Comparison of ENCODE assay signal across 28 cellular contexts in the genomic region with DNA sequence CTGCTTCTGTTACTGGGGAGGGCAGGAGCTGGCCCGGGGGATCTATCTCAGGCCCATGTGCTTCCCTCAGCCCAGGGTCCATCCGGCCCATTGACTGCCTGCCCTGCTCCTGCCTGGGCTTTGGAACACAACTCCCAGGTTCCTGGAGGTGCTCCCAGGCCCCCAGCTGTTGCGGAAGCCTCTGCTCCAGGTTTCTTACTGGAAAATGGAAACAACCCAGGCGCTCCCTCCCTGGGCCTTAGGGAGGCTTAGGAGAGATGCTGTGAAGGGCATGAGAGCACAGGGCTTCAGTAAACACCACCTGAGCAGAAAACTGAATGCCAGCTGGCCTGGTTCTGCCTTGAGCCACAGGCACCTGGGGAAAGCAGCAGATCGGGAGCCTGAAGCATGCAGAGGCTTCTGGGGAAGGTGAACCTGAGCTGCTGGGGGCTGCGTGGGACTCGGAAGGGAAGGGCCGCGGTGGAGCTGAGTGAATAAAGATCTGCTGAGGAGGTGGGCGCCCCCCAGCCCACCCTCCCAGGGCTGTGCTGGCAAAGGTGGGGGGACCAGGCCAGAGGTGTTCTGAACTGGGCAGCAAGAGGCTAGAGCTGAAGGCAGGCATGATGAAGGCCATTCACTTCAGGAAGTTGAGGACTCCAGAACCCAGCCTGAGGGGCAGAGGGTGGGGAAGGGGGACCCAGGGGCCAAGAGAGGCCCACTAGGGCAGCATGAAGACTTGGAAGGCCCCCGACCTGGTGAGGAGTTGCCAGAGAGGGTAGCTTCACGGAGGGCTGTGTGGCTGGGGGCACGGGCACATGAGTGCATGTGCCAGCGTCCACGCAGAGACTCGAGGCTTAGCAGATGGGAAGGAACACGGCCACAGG.
DNase-seq lines count a peak whose midpoint lies in the region; ATAC-seq, FAIRE-seq and TF ChIP-seq lines count a peak whose summit lies in the region.
"Had no signal": no experiment of that assay in that cellular context is flagged by ENCODE, and none has a peak within 500 bp of the region (broad histone marks: within the 10 kb centered on the region; RNA-seq: fewer than 3 reads in every experiment).

No MANE protein-coding gene starts in this region.

- H3K27me3 ChIP-seq in HepG2 (ENCODE audit: control insufficient read depth in 1 of 2, insufficient read depth in 2 of 2, low read length in 2 of 2) (no peaks in the 10 kb centered on the region), right lobe of liver (no peaks in the 10 kb centered on the region)
- H3K27me3 ChIP-seq: BLaER1, heart left ventricle, sigmoid colon, thyroid gland had no signal

- no peak overlapping the region for H3K4me2 ChIP-seq in HepG2 (ENCODE audit: low read depth, low read length)
- H3K4me2 ChIP-seq: PC-9 had no signal

- intact Hi-C loops in HepG2 (cut with micrococcal nuclease; ENCODE audit: unreplicated experiment) (no loop called here), right lobe of liver (cut with DNase I) (no loop called here)

- H3K27me3 Mint-ChIP-seq in brain, result no peaks in the 10 kb centered on the region
- H3K27me3 Mint-ChIP-seq in neural crest cell (ENCODE audit: low read depth), result no peaks in the 10 kb centered on the region
- H3K27me3 Mint-ChIP-seq: activated T-cell treated with anti-CD3 and anti-CD28 coated beads, Interleukin-2, amount 50 U/mL, for 24 hours had no signal

- CTCF ChIA-PET in HepG2 (lab: Yijun Ruan, JAX; ENCODE audit: low intra/inter-chr PET ratio, low total read pairs), result no interaction called here

- peaks cover 71% of the 10 kb centered on the region for H3K79me2 ChIP-seq in HepG2 (ENCODE audit: insufficient read depth, low read length)

- TF ChIP-seq CTCF in HepG2 (CRISPR knock-in tag; IDR thresholded peaks at IDR 0.05) (no peak), right lobe of liver (IDR thresholded peaks at IDR 0.05) (no peak), brain (conservative IDR thresholded peaks at IDR 0.05) (no peak), neural crest cell (conservative IDR thresholded peaks at IDR 0.05) (no peak), GM13976 (IDR thresholded peaks at IDR 0.05; ENCODE audit: borderline replicate concordance, control extremely low read depth, extremely low read depth, insufficient read depth, missing control alignments) (no peak)

- H4K20me1 ChIP-seq in HepG2 (ENCODE audit: insufficient read depth, low read length), result peaks cover 52% of the 10 kb centered on the region
- H4K20me1 ChIP-seq: BLaER1 had no signal

- H2AFZ ChIP-seq in HepG2 (ENCODE audit: low read length), result no peak overlapping the region
- H2AFZ ChIP-seq: PC-9 had no signal

- H3K4me1 ChIP-seq in HepG2 (ENCODE audit: insufficient read depth, low read length), result peaks cover 17% of the 10 kb centered on the region
- H3K4me1 ChIP-seq in right lobe of liver, result peaks cover 0 to 16% (median 9%) of the 10 kb centered on the region in 4 donors

- no peak for FAIRE-seq in HepG2 (lab: Jason Lieb, UNC)
- FAIRE-seq: GM19239, K562 had no signal

- POLR2A ChIA-PET in HepG2 (lab: Yijun Ruan, JAX), result no interaction called here

- ATAC-seq in HepG2 (no peak), right lobe of liver (no peak)
- ATAC-seq: heart left ventricle; K562; stimulated activated naive CD8-positive, alpha-beta T cell treated with anti-CD3 and anti-CD28 coated beads, Interleukin-15, Interleukin-2, amounts not matched to agents 100 U/mL and 50 U/mL, for 24 hours had no signal

- H3K27ac Mint-ChIP-seq in brain, result peak overlapping the region in 3 of 5 experiments; percentile 7 to 75 (median 55)
- H3K27ac Mint-ChIP-seq in neural crest cell (ENCODE audit: unreplicated experiment), result peak overlapping the region; percentile 50
- H3K27ac Mint-ChIP-seq: activated T-cell treated with anti-CD3 and anti-CD28 coated beads, Interleukin-2, amount 50 U/mL, for 24 hours had no signal

- H3K9ac ChIP-seq in HepG2 (ENCODE audit: insufficient read depth, low read depth, low read length), result no peak overlapping the region
- H3K9ac ChIP-seq: BLaER1 had no signal

- TF ChIP-seq EP300 in HepG2 (IDR thresholded peaks at IDR 0.05; ENCODE audit: low read depth in 2 of 2, low read length in 2 of 2) (no peak), HepG2 (CRISPR knock-in tag; IDR thresholded peaks at IDR 0.05; ENCODE audit: borderline replicate concordance) (no peak)

- peaks cover 67% of the 10 kb centered on the region for H3K4me1 Mint-ChIP-seq in brain
- peaks cover 32% of the 10 kb centered on the region for H3K4me1 Mint-ChIP-seq in neural crest cell

- no peak for TF ChIP-seq POLR2A in HepG2 (IDR thresholded peaks at IDR 0.05; ENCODE audit: insufficient read depth in 1 of 2, low read depth in 2 of 2, low read length in 2 of 2)
- no peak for TF ChIP-seq POLR2A in right lobe of liver (IDR thresholded peaks at IDR 0.05)

- H3K4me3 Mint-ChIP-seq in brain, result no peak overlapping the region
- no peak overlapping the region for H3K4me3 Mint-ChIP-seq in neural crest cell
- H3K4me3 Mint-ChIP-seq: activated T-cell treated with anti-CD3 and anti-CD28 coated beads, Interleukin-2, amount 50 U/mL, for 24 hours; H9 had no signal

- H3K9me3 ChIP-seq in HepG2 (ENCODE audit: low read length), result no peaks in the 10 kb centered on the region
- H3K9me3 ChIP-seq in right lobe of liver, result no peaks in the 10 kb centered on the region
- H3K9me3 ChIP-seq: BLaER1, heart left ventricle, sigmoid colon, thyroid gland had no signal

- WGBS in HepG2 (ENCODE audit: low lambda C conversion rate), result 94% methylated on average over 15 of the region's 17 CpGs
- WGBS in right lobe of liver (ENCODE audit: insufficient coverage, low coverage, low lambda C conversion rate, missing lambda C conversion rate), result 89% methylated on average over 10 of the region's 17 CpGs

- H3K27ac ChIP-seq in HepG2 (ENCODE audit: extremely low read length, insufficient read depth, low read length), result no peak overlapping the region
- no peak overlapping the region for H3K27ac ChIP-seq in right lobe of liver
- H3K27ac ChIP-seq: BLaER1, PC-9, sigmoid colon, thyroid gland, WERI-Rb-1 had no signal

- BruUV-seq in HepG2 (replicated peaks; lab: Mats Ljungman, UMichigan), result no TSS peak

- no peak for TF ChIP-seq RAD21 in HepG2 (CRISPR knock-in tag; IDR thresholded peaks at IDR 0.05)

- H3K36me3 ChIP-seq in HepG2 (replicated peaks in 1 of 2; ENCODE audit: control insufficient read depth in 1 of 2, insufficient read depth in 2 of 2, low read length in 2 of 2) (peaks cover 33 to 75% of the 10 kb centered on the region in 2 experiments), right lobe of liver (no peaks in the 10 kb centered on the region)
- H3K36me3 ChIP-seq: BLaER1, sigmoid colon, thyroid gland had no signal

- H3K9me3 Mint-ChIP-seq in brain (no peaks in the 10 kb centered on the region), neural crest cell (no peaks in the 10 kb centered on the region)
- H3K9me3 Mint-ChIP-seq: activated T-cell treated with anti-CD3 and anti-CD28 coated beads, Interleukin-2, amount 50 U/mL, for 24 hours; H9 had no signal

- H3K36me3 Mint-ChIP-seq in brain (no peaks in the 10 kb centered on the region), neural crest cell (ENCODE audit: low read depth) (no peaks in the 10 kb centered on the region)

- DNase-seq in HepG2 (ENCODE audit: low spot score) (no peak), right lobe of liver (no peak), neural crest cell (ENCODE audit: low read depth, low spot score) (no peak), hippocampal formation (lab: John Stamatoyannopoulos, UW) (no peak), T-helper 9 cell (no peak), GM13976 (ENCODE audit: low spot score) (no peak)
- DNase-seq: activated CD4-positive, alpha-beta T cell treated with anti-CD3 and anti-CD28 coated beads for 48 hours; activated gamma-delta T cell treated with Interleukin-2 at 50 U/mL for 16 hours; activated T-cell treated with anti-CD3 and anti-CD28 coated beads, Interleukin-2, amount 50 U/mL, for 24 hours; effector memory CD4-positive, alpha-beta T cell; GDM1; H9; heart left ventricle; MM.1S; NCI-H1436; NCI-H510A; PC-9; SHP77 treated with DMSO at 0.1 percent for 48 hours; sigmoid colon; stimulated activated naive CD8-positive, alpha-beta T cell treated with anti-CD3 and anti-CD28 coated beads, Interleukin-15, Interleukin-2, amounts not matched to agents 100 U/mL and 50 U/mL, for 24 hours; SW 1271; T1000; thyroid gland; WERI-Rb-1 had no signal

- in situ Hi-C loops in HepG2 (cut with HindIII; ENCODE audit: extremely low pct_ligation_motif_present, low pct_unique_long_range_greater_than_20kb) (no loop called here), GM13976 (cut with MboI; ENCODE audit: low sequenced_read_pairs, unreplicated experiment) (no loop called here)

- H3K4me3 ChIP-seq in HepG2 (replicated peaks in 1 of 3; ENCODE audit: insufficient read depth in 1 of 3, low read depth in 2 of 3, low read length in 3 of 3), result no peak overlapping the region
- H3K4me3 ChIP-seq in right lobe of liver, result no peak overlapping the region
- H3K4me3 ChIP-seq: BLaER1, heart left ventricle, K562, PC-9, sigmoid colon, thyroid gland had no signal

TF ChIP-seq in HepG2, 621 proteins besides CTCF, POLR2A, EP300 and RAD21 (continues in another document):
- TF ChIP-seq ZNF33B (CRISPR knock-in tag; IDR thresholded peaks at IDR 0.05) (no peak), U2AF1 (optimal IDR thresholded peaks at IDR 0.05; ENCODE audit: low read depth, low read length) (no peak), ZNF274 (CRISPR knock-in tag; IDR thresholded peaks at IDR 0.05) (no peak), SIN3B (IDR thresholded peaks at IDR 0.05; ENCODE audit: low read length) (no peak), MAF1 (CRISPR knock-in tag; IDR thresholded peaks at IDR 0.05; ENCODE audit: borderline replicate concordance) (no peak)
- TF ChIP-seq, protein P1, sequence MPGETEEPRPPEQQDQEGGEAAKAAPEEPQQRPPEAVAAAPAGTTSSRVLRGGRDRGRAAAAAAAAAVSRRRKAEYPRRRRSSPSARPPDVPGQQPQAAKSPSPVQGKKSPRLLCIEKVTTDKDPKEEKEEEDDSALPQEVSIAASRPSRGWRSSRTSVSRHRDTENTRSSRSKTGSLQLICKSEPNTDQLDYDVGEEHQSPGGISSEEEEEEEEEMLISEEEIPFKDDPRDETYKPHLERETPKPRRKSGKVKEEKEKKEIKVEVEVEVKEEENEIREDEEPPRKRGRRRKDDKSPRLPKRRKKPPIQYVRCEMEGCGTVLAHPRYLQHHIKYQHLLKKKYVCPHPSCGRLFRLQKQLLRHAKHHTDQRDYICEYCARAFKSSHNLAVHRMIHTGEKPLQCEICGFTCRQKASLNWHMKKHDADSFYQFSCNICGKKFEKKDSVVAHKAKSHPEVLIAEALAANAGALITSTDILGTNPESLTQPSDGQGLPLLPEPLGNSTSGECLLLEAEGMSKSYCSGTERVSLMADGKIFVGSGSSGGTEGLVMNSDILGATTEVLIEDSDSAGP (CRISPR knock-in tag; IDR thresholded peaks at IDR 0.05; ENCODE audit: borderline replicate concordance), result no peak
